19 cellular contexts compared by ENCODE assay signal in genomic region chr3:16506884-16507409, GRCh38.
"Had no signal": no experiment of that assay in that cellular context is flagged by ENCODE, and none has a peak within 500 bp of the region (broad histone marks: within the 10 kb centered on the region; RNA-seq: fewer than 3 reads in every experiment).

No MANE protein-coding gene starts in this region.

- H3K9me3 Mint-ChIP-seq: activated CD4-positive, alpha-beta T cell treated with anti-CD3 and anti-CD28 coated beads, Interleukin-2, amount 10 ng/mL, durations not matched to agents 24 days and 14 days; dendritic cell treated with granulocyte-macrophage colony-stimulating factor and Interleukin-4, amounts not matched to agents 40 ng/mL and 50 ng/mL, for 4 days; nephron progenitor cell; T-helper 1 cell treated with Interleukin-12 subunit alpha and Interleukin-12 subunit beta and Interleukin-4 antibody, amounts not matched to agents 30 μg/mL and 1 μg/mL, for 36 hours; WTC11 had no signal

- H3K27ac ChIP-seq: ascending aorta, breast epithelium, uterus had no signal

- H3K27me3 ChIP-seq: ascending aorta, breast epithelium, tibial nerve, uterus had no signal

- H3K36me3 ChIP-seq: ascending aorta, breast epithelium, tibial nerve, uterus had no signal

- H3K4me3 ChIP-seq: ascending aorta, breast epithelium, smooth muscle cell, tibial nerve, uterus had no signal

- H3K4me2 ChIP-seq: smooth muscle cell had no signal

- H3K27ac Mint-ChIP-seq: dendritic cell treated with granulocyte-macrophage colony-stimulating factor and Interleukin-4, amounts not matched to agents 40 ng/mL and 50 ng/mL, for 4 days; nephron progenitor cell; progenitor cell of endocrine pancreas; WTC11 had no signal

- H3K27me3 Mint-ChIP-seq: activated CD4-positive, alpha-beta T cell treated with anti-CD3 and anti-CD28 coated beads, Interleukin-2, amount 10 ng/mL, durations not matched to agents 24 days and 14 days; dendritic cell treated with granulocyte-macrophage colony-stimulating factor and Interleukin-4, amounts not matched to agents 40 ng/mL and 50 ng/mL, for 4 days had no signal

- ATAC-seq: activated CD8-positive, alpha-beta T cell treated with anti-CD3 and anti-CD28 coated beads, Interleukin-2, amount 10 ng/mL, durations not matched to agents 7 days and 5 days; left ventricle myocardium superior; right cardiac atrium; WTC11 had no signal

- H3K9me3 ChIP-seq: ascending aorta, breast epithelium, tibial nerve, uterus had no signal

- H3K36me3 Mint-ChIP-seq: WTC11 had no signal

- DNase-seq: activated CD4-positive, alpha-beta T cell treated with anti-CD3 and anti-CD28 coated beads, Interleukin-2, amount 10 ng/mL, durations not matched to agents 24 days and 14 days; activated CD8-positive, alpha-beta memory T cell treated with anti-CD3 and anti-CD28 coated beads, Interleukin-2, amount 50 U/mL, for 4 hours; activated CD8-positive, alpha-beta T cell treated with anti-CD3 and anti-CD28 coated beads, Interleukin-2, amount 10 ng/mL, durations not matched to agents 7 days and 5 days; effector memory CD4-positive, alpha-beta T cell; foreskin melanocyte; left ventricle myocardium superior; mesendoderm; nephron progenitor cell; occipital lobe; right cardiac atrium; uterus had no signal

- H3K4me1 ChIP-seq: breast epithelium had no signal

- H3K4me3 Mint-ChIP-seq: activated CD8-positive, alpha-beta T cell treated with anti-CD3 and anti-CD28 coated beads, Interleukin-2, amount 10 ng/mL, durations not matched to agents 7 days and 5 days; dendritic cell treated with granulocyte-macrophage colony-stimulating factor and Interleukin-4, amounts not matched to agents 40 ng/mL and 50 ng/mL, for 4 days; nephron progenitor cell; T-helper 1 cell treated with Interleukin-12 subunit alpha and Interleukin-12 subunit beta and Interleukin-4 antibody, amounts not matched to agents 30 μg/mL and 1 μg/mL, for 36 hours; WTC11 had no signal
